ENCODE assay signal across 8 cellular contexts in genomic region chr12:116818341-116818856, GRCh38.
DNase-seq lines count a peak whose midpoint lies in the region; ATAC-seq, FAIRE-seq and TF ChIP-seq lines count a peak whose summit lies in the region.

No MANE protein-coding gene starts in this region.

- TF ChIP-seq CTCF in bronchial epithelial cell (IDR thresholded peaks at IDR 0.05; ENCODE audit: insufficient read depth, low read length, severe bottlenecking) (no peak), kidney epithelial cell (IDR thresholded peaks at IDR 0.05; ENCODE audit: insufficient read depth, low read length, poor library complexity, severe bottlenecking) (no peak)

- no peaks in the 10 kb centered on the region for H4K20me1 ChIP-seq in BLaER1

- peak overlapping the region; percentile 93 for H3K4me2 ChIP-seq in BLaER1

- ATAC-seq in GM21423 (IDR thresholded peaks at IDR 0.05; ENCODE audit: unreplicated experiment): peak; percentile 17
- peak; percentile 29 for ATAC-seq in stimulated activated naive CD8-positive, alpha-beta T cell treated with anti-CD3 and anti-CD28 coated beads, Interleukin-15, Interleukin-2, amounts not matched to agents 100 U/mL and 50 U/mL, for 24 hours
- ATAC-seq in GM19397 (IDR thresholded peaks at IDR 0.05; ENCODE audit: unreplicated experiment): no peak

- FAIRE-seq in bronchial epithelial cell (lab: Jason Lieb, UNC): no peak

- DNase-seq in RPMI7951 (ENCODE audit: low read depth): peak; percentile 44
- no peak for DNase-seq in bronchial epithelial cell (ENCODE audit: low read depth)
- DNase-seq in kidney epithelial cell (ENCODE audit: low read depth): no peak
- peak; percentile 19 for DNase-seq in stimulated activated naive CD8-positive, alpha-beta T cell treated with anti-CD3 and anti-CD28 coated beads, Interleukin-15, Interleukin-2, amounts not matched to agents 100 U/mL and 50 U/mL, for 24 hours
- no peak for DNase-seq in NK-92 treated with Interleukin-12 subunit alpha and Interleukin-12 subunit beta, amount 100 ng/mL, for 24 hours (lab: John Stamatoyannopoulos, UW)

- H3K9ac ChIP-seq in BLaER1: peak overlapping the region; percentile 91

- H3K36me3 ChIP-seq in BLaER1 (no peaks in the 10 kb centered on the region), bronchial epithelial cell (ENCODE audit: control insufficient read depth, insufficient read depth, low read length) (no peaks in the 10 kb centered on the region), kidney epithelial cell (ENCODE audit: control insufficient read depth, insufficient read depth, low read length) (no peaks in the 10 kb centered on the region)

- H3K4me1 ChIP-seq in BLaER1: peaks cover 69% of the 10 kb centered on the region

- peak overlapping the region; percentile 74 for H3K4me3 ChIP-seq in BLaER1
- H3K4me3 ChIP-seq in bronchial epithelial cell (ENCODE audit: low read depth, low read length): peak overlapping the region; percentile 94
- H3K4me3 ChIP-seq in kidney epithelial cell (ENCODE audit: low read depth, low read length): peak overlapping the region; percentile 72

- no peaks in the 10 kb centered on the region for H3K27me3 ChIP-seq in BLaER1
- H3K27me3 ChIP-seq in bronchial epithelial cell (ENCODE audit: control insufficient read depth, insufficient read depth, low read length): peaks cover 1% of the 10 kb centered on the region
- H3K27me3 ChIP-seq in kidney epithelial cell (ENCODE audit: control insufficient read depth, insufficient read depth, low read length): no peaks in the 10 kb centered on the region

- peak overlapping the region; percentile 84 for H3K27ac ChIP-seq in BLaER1

- no peaks in the 10 kb centered on the region for H3K9me3 ChIP-seq in BLaER1

Comparison
In these comparisons a context has a peak if more than half of its experiments do, and no peak if none do; other contexts are left out.
1. DNase-seq: peak in RPMI7951 (single experiment) and stimulated activated naive CD8-positive, alpha-beta T cell treated with anti-CD3 and anti-CD28 coated beads, Interleukin-15, Interleukin-2, amounts not matched to agents 100 U/mL and 50 U/mL, for 24 hours (single experiment); none in bronchial epithelial cell (single experiment), kidney epithelial cell (single experiment) and NK-92 treated with Interleukin-12 subunit alpha and Interleukin-12 subunit beta, amount 100 ng/mL, for 24 hours (single experiment).
2. Peak in every context shown above with its lines, with median percentiles within 50 percentile points of each other: H3K4me3 ChIP-seq.